1 cellular context compared by ENCODE assay signal in the genomic region with DNA sequence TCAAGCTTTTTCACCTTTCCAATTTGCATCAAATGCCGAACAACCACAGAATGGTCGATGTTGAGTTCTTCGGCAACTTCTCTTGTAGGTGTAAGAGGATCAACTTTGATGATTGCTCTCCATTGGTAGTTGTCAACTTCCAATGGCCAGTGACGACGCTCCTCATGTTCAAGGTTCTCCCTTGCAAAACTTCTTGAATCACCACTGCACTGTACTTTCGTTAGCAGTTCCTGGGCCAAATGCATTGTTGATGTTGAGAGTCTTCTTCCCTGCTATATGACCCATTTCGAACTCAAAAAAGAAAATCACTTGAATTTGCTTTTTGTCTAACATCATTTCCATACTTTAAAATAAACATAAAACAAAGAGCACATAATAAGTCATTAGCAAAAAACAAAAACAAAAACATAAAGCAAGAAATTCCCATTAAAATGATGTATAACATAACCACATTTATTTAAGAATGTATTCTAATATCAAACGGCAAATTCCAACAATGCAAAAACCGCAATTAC.
TF ChIP-seq lines count a peak whose summit lies in the region.

No MANE protein-coding gene starts in this region.

TF ChIP-seq in K562, 482 proteins besides CTCF, POLR2A, EP300 and RAD21 (continued from another document):
- TF ChIP-seq ZNF609 (CRISPR knock-in tag; IDR thresholded peaks at IDR 0.05; ENCODE audit: borderline replicate concordance), result no peak
